8 cellular contexts compared by ENCODE assay signal in genomic region chr3:33439421-33440327, GRCh38. TPM values are rescaled to one million over a fixed set of nuclear protein-coding genes. Genes with fewer than 3 reads are reported as not detected.
DNase-seq lines count a peak whose midpoint lies in the region; ATAC-seq and TF ChIP-seq lines count a peak whose summit lies in the region.

No MANE protein-coding gene starts in this region.

- peak; percentile 39 for TF ChIP-seq CTCF in GM20000 (IDR thresholded peaks at IDR 0.05; ENCODE audit: extremely low read depth, missing control alignments)
- TF ChIP-seq CTCF in activated B cell treated with CpG ODN at 0.5 μM for 24 hours (IDR thresholded peaks at IDR 0.05) = no peak

- H3K4me1 Mint-ChIP-seq in activated B cell treated with CpG ODN at 0.5 μM for 24 hours = peaks cover 52% of the 10 kb centered on the region
- peaks cover 47% of the 10 kb centered on the region for H3K4me1 Mint-ChIP-seq in central memory CD8-positive, alpha-beta T cell

- peaks cover 10% of the 10 kb centered on the region for H3K36me3 Mint-ChIP-seq in activated B cell treated with CpG ODN at 0.5 μM for 24 hours (ENCODE audit: low read depth)
- H3K36me3 Mint-ChIP-seq in central memory CD8-positive, alpha-beta T cell (ENCODE audit: insufficient read depth) = peaks cover 18% of the 10 kb centered on the region

- intact Hi-C loops in activated B cell treated with CpG ODN at 0.5 μM for 24 hours (cut with micrococcal nuclease) = loop anchor here (1.0 to 10.0 kb wide), 11 partner anchors 19 to 1907 kb away; partner anchors contain the start of genes CLASP2, CNOT10, CRTAP and DYNC1LI1

- ATAC-seq in activated B cell treated with CpG ODN at 0.5 μM for 24 hours (ENCODE audit: low read depth) = peak; percentile 9
- peak; percentile 4 for ATAC-seq in central memory CD8-positive, alpha-beta T cell (replicated peaks; ENCODE audit: extremely low read depth, poor library complexity, severe bottlenecking)

- peak overlapping the region; percentile 100 for H3K27ac Mint-ChIP-seq in activated B cell treated with CpG ODN at 0.5 μM for 24 hours
- peak overlapping the region; percentile 100 for H3K27ac Mint-ChIP-seq in central memory CD8-positive, alpha-beta T cell (ENCODE audit: low read depth)

- CTCF ChIA-PET in activated B cell treated with CpG ODN at 0.5 μM for 24 hours (lab: Charles Lee) = interaction anchor here (1.6 kb wide), 1 partner anchor 309 kb away, joined by 4 read pairs; no protein-coding TSS in a partner anchor

- no peaks in the 10 kb centered on the region for H3K27me3 Mint-ChIP-seq in activated B cell treated with CpG ODN at 0.5 μM for 24 hours
- H3K27me3 Mint-ChIP-seq in central memory CD8-positive, alpha-beta T cell = no peaks in the 10 kb centered on the region

- peak overlapping the region; percentile 100 for H3K4me3 Mint-ChIP-seq in activated B cell treated with CpG ODN at 0.5 μM for 24 hours
- peak overlapping the region; percentile 99 for H3K4me3 Mint-ChIP-seq in central memory CD8-positive, alpha-beta T cell

- no peaks in the 10 kb centered on the region for H3K9me3 Mint-ChIP-seq in activated B cell treated with CpG ODN at 0.5 μM for 24 hours
- no peaks in the 10 kb centered on the region for H3K9me3 Mint-ChIP-seq in central memory CD8-positive, alpha-beta T cell

- POLR2A ChIA-PET in activated B cell treated with CpG ODN at 0.5 μM for 24 hours (lab: Charles Lee) = interaction anchor here (1.2 to 2.5 kb wide), 9 partner anchors 8 to 1907 kb away, joined by 3 to 30 read pairs (median 7); partner anchors contain the start of genes CLASP2, PDCD6IP and STT3B

- DNase-seq in EL (peak; percentile 49), GM20000 (ENCODE audit: low spot score) (peak; percentile 82), HT-29 (ENCODE audit: low spot score) (peak; percentile 54), activated B cell treated with CpG ODN at 0.5 μM for 24 hours (peak; percentile 55), kidney tubule cell (ENCODE audit: low spot score) (peak; percentile 50), NCI-H2107 (lab: John Stamatoyannopoulos, UW) (no peak)
- DNase-seq in central memory CD8-positive, alpha-beta T cell (ENCODE audit: low spot score in 2 of 2) = peak; percentile 24 to 31
- peak; percentile 26 to 27 for DNase-seq in stimulated activated CD4-positive, alpha-beta T cell treated with anti-CD3 and anti-CD28 coated beads, Interleukin-15, amount 100 ng/mL, for 48 hours (ENCODE audit: low read depth in 2 of 2)

RNA-seq across cellular contexts. Expression of gene UBP1, which starts 0.5 kb away (rescaled TPM):
- total RNA-seq in HT-29 (2014; rRNA removed; shearing (Covaris generic)) = 23.7 and 23.8 TPM in 2 replicates
- 50.1 and 68.6 TPM in 2 replicates for total RNA-seq in activated B cell treated with CpG ODN at 0.5 μM for 24 hours
